22 cellular contexts compared by ENCODE assay signal in the genomic region with DNA sequence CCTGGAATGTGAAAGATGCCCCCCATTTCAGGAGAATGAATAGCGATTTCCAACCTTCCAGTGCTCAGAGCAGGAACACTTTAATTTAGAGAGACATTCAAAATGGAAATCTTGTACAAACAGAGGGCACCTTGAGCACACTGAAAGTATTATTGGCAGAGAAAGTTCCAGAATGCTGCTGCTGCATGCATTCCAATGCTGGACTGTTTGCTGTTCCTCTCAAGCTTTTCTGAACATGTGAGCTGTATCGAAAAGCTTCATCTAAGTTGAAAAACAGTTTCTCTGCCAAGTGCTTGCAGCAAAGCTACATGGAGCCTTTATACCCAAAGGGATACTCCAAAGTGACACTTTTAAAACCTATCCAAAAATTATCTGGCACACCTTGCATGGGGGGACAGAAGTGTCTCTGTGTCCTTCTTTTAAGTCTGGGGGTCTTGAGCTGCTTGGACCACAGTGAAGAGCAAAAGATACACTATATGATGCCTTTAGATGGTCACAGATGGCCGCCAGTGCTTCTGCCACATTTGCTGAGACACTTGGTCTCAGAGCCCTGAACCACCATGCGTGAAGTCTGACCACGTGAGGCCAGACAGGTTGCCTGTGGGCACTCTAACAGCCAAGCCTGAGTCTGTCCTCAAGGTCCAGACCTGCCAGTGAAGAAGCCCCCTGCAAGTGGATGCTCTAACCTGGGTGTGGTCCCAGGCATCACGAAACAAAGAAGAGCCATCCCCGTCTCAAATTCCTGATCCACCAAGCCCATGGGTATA. TPM values are rescaled to one million over a fixed set of nuclear protein-coding genes. Genes with fewer than 3 reads are reported as not detected.
DNase-seq lines count a peak whose midpoint lies in the region; ATAC-seq, FAIRE-seq and TF ChIP-seq lines count a peak whose summit lies in the region.
"Had no signal": no experiment of that assay in that cellular context is flagged by ENCODE, and none has a peak within 500 bp of the region (broad histone marks: within the 10 kb centered on the region; RNA-seq: fewer than 3 reads in every experiment).

No MANE protein-coding gene starts in this region.

- no peak for TF ChIP-seq CTCF in CD8-positive, alpha-beta T cell (IDR thresholded peaks at IDR 0.05)
- no peak for TF ChIP-seq CTCF in bronchial epithelial cell (IDR thresholded peaks at IDR 0.05; ENCODE audit: insufficient read depth, low read length, severe bottlenecking)

- H3K27ac ChIP-seq in CD8-positive, alpha-beta T cell (ENCODE audit: low read depth, low read length): no peak overlapping the region
- H3K27ac ChIP-seq: gastrocnemius medialis, HL-60, tibial nerve had no signal

- H3K9me3 Mint-ChIP-seq in CD8-positive, alpha-beta T cell: no peaks in the 10 kb centered on the region
- H3K9me3 Mint-ChIP-seq in stimulated activated effector memory CD8-positive, alpha-beta T cell treated with anti-CD3 and anti-CD28 coated beads, Interleukin-12 subunit alpha, Interleukin-12 subunit beta, amount 100 ng/mL, for 72 hours: no peaks in the 10 kb centered on the region
- no peaks in the 10 kb centered on the region for H3K9me3 Mint-ChIP-seq in activated CD4-positive, alpha-beta T cell treated with anti-CD3 and anti-CD28 coated beads, Interleukin-2, amount 10 ng/mL, durations not matched to agents 7 days and 5 days
- H3K9me3 Mint-ChIP-seq: stimulated activated naive CD8-positive, alpha-beta T cell treated with anti-CD3 and anti-CD28 coated beads, Interleukin-15, amount 100 ng/mL, for 72 hours had no signal

- no peaks in the 10 kb centered on the region for H3K27me3 ChIP-seq in CD8-positive, alpha-beta T cell (ENCODE audit: insufficient read depth, low read length)
- H3K27me3 ChIP-seq in bronchial epithelial cell (ENCODE audit: control insufficient read depth, insufficient read depth, low read length): no peaks in the 10 kb centered on the region
- H3K27me3 ChIP-seq: gastrocnemius medialis, tibial nerve had no signal

- CTCF ChIA-PET in CD8-positive, alpha-beta T cell (lab: Charles Lee): interaction anchor here (1.0 kb wide), 1 partner anchor 10 kb away, joined by 3 read pairs; no protein-coding TSS in a partner anchor
- CTCF ChIA-PET in activated CD4-positive, alpha-beta T cell treated with anti-CD3 and anti-CD28 coated beads, Interleukin-2, amount 10 ng/mL, durations not matched to agents 7 days and 5 days (lab: Charles Lee): interaction anchor here (2.0 kb wide), 1 partner anchor 18 kb away, joined by 5 read pairs; a partner anchor contains a TSS

- no peak overlapping the region for H3K4me3 ChIP-seq in CD8-positive, alpha-beta T cell (ENCODE audit: low read depth, low read length)
- H3K4me3 ChIP-seq in bronchial epithelial cell (ENCODE audit: low read depth, low read length): no peak overlapping the region
- H3K4me3 ChIP-seq: gastrocnemius medialis, HAP-1, tibial nerve had no signal

- no peak overlapping the region for H3K4me3 Mint-ChIP-seq in CD8-positive, alpha-beta T cell
- no peak overlapping the region for H3K4me3 Mint-ChIP-seq in stimulated activated effector memory CD8-positive, alpha-beta T cell treated with anti-CD3 and anti-CD28 coated beads, Interleukin-12 subunit alpha, Interleukin-12 subunit beta, amount 100 ng/mL, for 72 hours
- no peak overlapping the region for H3K4me3 Mint-ChIP-seq in activated CD4-positive, alpha-beta T cell treated with anti-CD3 and anti-CD28 coated beads, Interleukin-2, amount 10 ng/mL, durations not matched to agents 7 days and 5 days
- H3K4me3 Mint-ChIP-seq: stimulated activated naive CD8-positive, alpha-beta T cell treated with anti-CD3 and anti-CD28 coated beads, Interleukin-15, amount 100 ng/mL, for 72 hours had no signal

- peaks cover 26% of the 10 kb centered on the region for H3K36me3 Mint-ChIP-seq in CD8-positive, alpha-beta T cell
- peaks cover 4% of the 10 kb centered on the region for H3K36me3 Mint-ChIP-seq in stimulated activated effector memory CD8-positive, alpha-beta T cell treated with anti-CD3 and anti-CD28 coated beads, Interleukin-12 subunit alpha, Interleukin-12 subunit beta, amount 100 ng/mL, for 72 hours
- H3K36me3 Mint-ChIP-seq in activated CD4-positive, alpha-beta T cell treated with anti-CD3 and anti-CD28 coated beads, Interleukin-2, amount 10 ng/mL, durations not matched to agents 7 days and 5 days (ENCODE audit: low read depth): peaks cover 10% of the 10 kb centered on the region

- no peaks in the 10 kb centered on the region for H3K27me3 Mint-ChIP-seq in CD8-positive, alpha-beta T cell (ENCODE audit: low read depth)
- no peaks in the 10 kb centered on the region for H3K27me3 Mint-ChIP-seq in activated CD4-positive, alpha-beta T cell treated with anti-CD3 and anti-CD28 coated beads, Interleukin-2, amount 10 ng/mL, durations not matched to agents 7 days and 5 days
- H3K27me3 Mint-ChIP-seq: stimulated activated naive CD8-positive, alpha-beta T cell treated with anti-CD3 and anti-CD28 coated beads, Interleukin-15, amount 100 ng/mL, for 72 hours had no signal

- H3K4me1 ChIP-seq in CD8-positive, alpha-beta T cell (ENCODE audit: insufficient read depth, low read length): peaks cover 54% of the 10 kb centered on the region
- H3K4me1 ChIP-seq: HAP-1 had no signal

- peaks cover 81% of the 10 kb centered on the region for H3K4me1 Mint-ChIP-seq in CD8-positive, alpha-beta T cell (ENCODE audit: low read depth)
- peaks cover 48% of the 10 kb centered on the region for H3K4me1 Mint-ChIP-seq in stimulated activated effector memory CD8-positive, alpha-beta T cell treated with anti-CD3 and anti-CD28 coated beads, Interleukin-12 subunit alpha, Interleukin-12 subunit beta, amount 100 ng/mL, for 72 hours
- peaks cover 41% of the 10 kb centered on the region for H3K4me1 Mint-ChIP-seq in activated CD4-positive, alpha-beta T cell treated with anti-CD3 and anti-CD28 coated beads, Interleukin-2, amount 10 ng/mL, durations not matched to agents 7 days and 5 days

- H3K9me3 ChIP-seq in CD8-positive, alpha-beta T cell (ENCODE audit: low read length): no peaks in the 10 kb centered on the region
- H3K9me3 ChIP-seq: gastrocnemius medialis, HAP-1, tibial nerve had no signal

- no peak for ATAC-seq in CD8-positive, alpha-beta T cell
- ATAC-seq in HG02981 (IDR thresholded peaks at IDR 0.05; ENCODE audit: unreplicated experiment): peak; percentile 45
- no peak for ATAC-seq in stimulated activated effector memory CD8-positive, alpha-beta T cell treated with anti-CD3 and anti-CD28 coated beads, Interleukin-12 subunit alpha, Interleukin-12 subunit beta, amount 100 ng/mL, for 72 hours
- no peak for ATAC-seq in GM21723 (IDR thresholded peaks at IDR 0.05; ENCODE audit: unreplicated experiment)
- ATAC-seq: gastrocnemius medialis, sciatic nerve had no signal

- POLR2A ChIA-PET in CD8-positive, alpha-beta T cell (lab: Charles Lee): interaction anchor here (0.8 to 1.1 kb wide), 2 partner anchors 11 to 15 kb away, joined by 3 to 4 read pairs; no protein-coding TSS in a partner anchor
- POLR2A ChIA-PET in activated CD4-positive, alpha-beta T cell treated with anti-CD3 and anti-CD28 coated beads, Interleukin-2, amount 10 ng/mL, durations not matched to agents 7 days and 5 days (lab: Charles Lee): no interaction called here

- intact Hi-C loops in CD8-positive, alpha-beta T cell (cut with DNase I, micrococcal nuclease): no loop called here

- no peak for DNase-seq in CD8-positive, alpha-beta T cell
- no peak for DNase-seq in bronchial epithelial cell (ENCODE audit: low read depth)
- DNase-seq in stimulated activated effector memory CD8-positive, alpha-beta T cell treated with anti-CD3 and anti-CD28 coated beads, Interleukin-12 subunit alpha, Interleukin-12 subunit beta, amount 100 ng/mL, for 72 hours (ENCODE audit: low spot score in 2 of 2): no peak
- no peak for DNase-seq in GM19239 (ENCODE audit: insufficient read length, low spot score)
- DNase-seq in activated CD4-positive, alpha-beta T cell treated with anti-CD3 and anti-CD28 coated beads, Interleukin-2, amount 10 ng/mL, durations not matched to agents 7 days and 5 days: no peak
- DNase-seq: activated gamma-delta T cell; amygdala; cortex of kidney; DMS53; gastrocnemius medialis; NCI-H1092 treated with DMSO at 0.1 percent for 48 hours; NCI-H2029; NCI-H2227 treated with DMSO at 0.1 percent for 48 hours; NCI-H69; stimulated activated naive CD8-positive, alpha-beta T cell treated with anti-CD3 and anti-CD28 coated beads, Interleukin-15, amount 100 ng/mL, for 72 hours; T-helper 9 cell had no signal

- H3K36me3 ChIP-seq in CD8-positive, alpha-beta T cell (ENCODE audit: insufficient read depth, low read length): no peaks in the 10 kb centered on the region
- peaks cover 4% of the 10 kb centered on the region for H3K36me3 ChIP-seq in bronchial epithelial cell (ENCODE audit: control insufficient read depth, insufficient read depth, low read length)
- H3K36me3 ChIP-seq: gastrocnemius medialis, HAP-1, tibial nerve had no signal

- H3K27ac Mint-ChIP-seq in CD8-positive, alpha-beta T cell: peak overlapping the region; percentile 55
- H3K27ac Mint-ChIP-seq in stimulated activated effector memory CD8-positive, alpha-beta T cell treated with anti-CD3 and anti-CD28 coated beads, Interleukin-12 subunit alpha, Interleukin-12 subunit beta, amount 100 ng/mL, for 72 hours: peak overlapping the region; percentile 8
- H3K27ac Mint-ChIP-seq in activated CD4-positive, alpha-beta T cell treated with anti-CD3 and anti-CD28 coated beads, Interleukin-2, amount 10 ng/mL, durations not matched to agents 7 days and 5 days: no peak overlapping the region

- FAIRE-seq in bronchial epithelial cell (lab: Jason Lieb, UNC) (peak; percentile 90), GM19239 (lab: Jason Lieb, UNC) (no peak)

RNA-seq across cellular contexts. Expression of a gene that starts 18.8 kb away (rescaled TPM):
- total RNA-seq in CD8-positive, alpha-beta T cell: 10 to 100 TPM; 62.1 to 70.8 TPM
- 41.6 and 55.8 TPM in 2 replicates for total RNA-seq in bronchial epithelial cell
- total RNA-seq in activated CD4-positive, alpha-beta T cell treated with anti-CD3 and anti-CD28 coated beads, Interleukin-2, amount 10 ng/mL, durations not matched to agents 7 days and 5 days: 10 to 100 TPM; 77.6 to 85.0 TPM
